In the genomic region with DNA sequence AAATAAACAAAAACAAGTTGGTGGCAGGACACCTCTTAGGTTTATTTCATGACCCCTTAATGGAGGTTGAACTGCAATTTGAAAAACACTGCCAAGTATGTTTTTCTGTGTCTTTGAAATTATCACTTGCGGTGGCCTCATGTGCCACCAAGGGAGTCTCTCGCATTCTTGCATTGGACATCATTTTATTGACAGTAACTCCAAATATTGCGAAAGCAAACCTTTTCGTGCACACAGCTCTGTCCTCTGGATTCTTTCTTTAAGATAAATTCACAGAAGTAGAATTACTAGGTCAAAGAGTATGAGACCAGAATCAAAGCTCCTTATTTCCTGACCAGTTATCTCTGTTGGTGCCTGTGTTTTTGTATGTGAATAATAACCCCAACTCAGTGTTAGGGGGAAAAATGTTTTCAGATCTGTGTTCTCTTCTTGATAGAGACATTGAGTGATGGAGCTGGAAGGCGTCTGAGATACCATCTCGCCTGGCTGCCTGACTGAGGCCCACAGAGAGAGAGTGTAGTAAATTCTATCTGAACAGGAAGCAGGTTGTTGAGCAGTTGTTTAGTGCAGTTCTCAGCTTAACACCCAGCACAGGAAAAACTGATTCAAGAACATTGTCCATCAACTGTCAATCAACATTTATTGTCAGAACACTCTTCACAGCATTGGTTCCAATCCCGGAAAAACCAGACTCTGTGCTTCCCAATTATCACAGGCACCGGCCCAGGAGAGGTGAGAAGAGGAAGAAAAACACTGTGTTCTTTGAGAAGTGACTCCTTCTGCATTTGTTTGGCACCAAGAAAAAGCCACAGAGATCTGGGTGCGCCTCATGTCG, we compare ENCODE assay signal across 1 cellular context.
A peak's percentile ranks its signal among the peaks of the same experiment; 100 is the strongest.
TF ChIP-seq lines count a peak whose summit lies in the region.

No MANE protein-coding gene starts in this region.

TF ChIP-seq in K562, 482 proteins besides CTCF, POLR2A, EP300 and RAD21:
- TF ChIP-seq CTBP1 (IDR thresholded peaks at IDR 0.05; ENCODE audit: borderline replicate concordance): 0 out of 2 replicates have a peak, but pooled peaks have one; percentile 18
- TF ChIP-seq, protein P1, sequence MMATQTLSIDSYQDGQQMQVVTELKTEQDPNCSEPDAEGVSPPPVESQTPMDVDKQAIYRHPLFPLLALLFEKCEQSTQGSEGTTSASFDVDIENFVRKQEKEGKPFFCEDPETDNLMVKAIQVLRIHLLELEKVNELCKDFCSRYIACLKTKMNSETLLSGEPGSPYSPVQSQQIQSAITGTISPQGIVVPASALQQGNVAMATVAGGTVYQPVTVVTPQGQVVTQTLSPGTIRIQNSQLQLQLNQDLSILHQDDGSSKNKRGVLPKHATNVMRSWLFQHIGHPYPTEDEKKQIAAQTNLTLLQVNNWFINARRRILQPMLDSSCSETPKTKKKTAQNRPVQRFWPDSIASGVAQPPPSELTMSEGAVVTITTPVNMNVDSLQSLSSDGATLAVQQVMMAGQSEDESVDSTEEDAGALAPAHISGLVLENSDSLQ (IDR thresholded peaks at IDR 0.05): peak; percentile 70; the same call in 1 of the 2 replicates
- no peak for TF ChIP-seq CEBPG (CRISPR knock-in tag; IDR thresholded peaks at IDR 0.05)
- peak in 1 of 2 experiments; percentile 40; a peak in 1 of 4 replicates for TF ChIP-seq CEBPG (tag; conservative IDR thresholded peaks at IDR 0.05 in 1 of 2, IDR thresholded peaks at IDR 0.05 in 1 of 2)
- TF ChIP-seq PTTG1 (tag; IDR thresholded peaks at IDR 0.05; ENCODE audit: low read depth): no peak
- peak; percentile 48; the same call in 1 of the 2 replicates for TF ChIP-seq ELF1 (tag; IDR thresholded peaks at IDR 0.05)
- peak; percentile 77 for TF ChIP-seq CEBPB (tag; IDR thresholded peaks at IDR 0.05)
- no peak for TF ChIP-seq KDM4B (IDR thresholded peaks at IDR 0.05; ENCODE audit: borderline replicate concordance in 2 of 2, low read depth in 1 of 2)
- no peak for TF ChIP-seq TCFL5 (CRISPR knock-in tag; conservative IDR thresholded peaks at IDR 0.05)
- TF ChIP-seq MEIS2 (IDR thresholded peaks at IDR 0.05; ENCODE audit: partially characterized antibody): peak; percentile 74
- TF ChIP-seq, protein P2, sequence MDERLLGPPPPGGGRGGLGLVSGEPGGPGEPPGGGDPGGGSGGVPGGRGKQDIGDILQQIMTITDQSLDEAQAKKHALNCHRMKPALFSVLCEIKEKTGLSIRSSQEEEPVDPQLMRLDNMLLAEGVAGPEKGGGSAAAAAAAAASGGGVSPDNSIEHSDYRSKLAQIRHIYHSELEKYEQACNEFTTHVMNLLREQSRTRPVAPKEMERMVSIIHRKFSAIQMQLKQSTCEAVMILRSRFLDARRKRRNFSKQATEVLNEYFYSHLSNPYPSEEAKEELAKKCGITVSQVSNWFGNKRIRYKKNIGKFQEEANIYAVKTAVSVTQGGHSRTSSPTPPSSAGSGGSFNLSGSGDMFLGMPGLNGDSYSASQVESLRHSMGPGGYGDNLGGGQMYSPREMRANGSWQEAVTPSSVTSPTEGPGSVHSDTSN (CRISPR knock-in tag; IDR thresholded peaks at IDR 0.05; ENCODE audit: low read depth): no peak
- TF ChIP-seq, protein P2 (tag; conservative IDR thresholded peaks at IDR 0.05; ENCODE audit: low read depth): peak; percentile 87
TF ChIP-seq in K562: peak in this region for 7.
